ENCODE assay signal across 6 cellular contexts in genomic region chr16:88178896-88179295, GRCh38.
DNase-seq lines count a peak whose midpoint lies in the region; ATAC-seq and TF ChIP-seq lines count a peak whose summit lies in the region.
"Not testable (repeated sequence)": the region's sequence is repeated elsewhere in the genome, so short reads cannot be mapped to it uniquely, and the experiment has no call there.

No MANE protein-coding gene starts in this region.

- not testable (repeated sequence) for H3K9me3 Mint-ChIP-seq in activated B cell treated with CpG ODN at 0.5 μM for 24 hours
- H3K9me3 Mint-ChIP-seq in chondrocyte (ENCODE audit: low read depth): peaks cover 15% of the 10 kb centered on the region

- not testable (repeated sequence) for TF ChIP-seq POLR2A in spleen (IDR thresholded peaks at IDR 0.05)

- not testable (repeated sequence) for H3K27me3 ChIP-seq in spleen (replicated peaks in 1 of 7); upper lobe of right lung

- TF ChIP-seq CTCF in activated B cell treated with CpG ODN at 0.5 μM for 24 hours (IDR thresholded peaks at IDR 0.05); chondrocyte (IDR thresholded peaks at IDR 0.05); spleen (IDR thresholded peaks at IDR 0.05 in 8 of 11, conservative IDR thresholded peaks at IDR 0.05 in 3 of 11); upper lobe of right lung (IDR thresholded peaks at IDR 0.05): not testable (repeated sequence)

- H3K36me3 Mint-ChIP-seq in activated B cell treated with CpG ODN at 0.5 μM for 24 hours (ENCODE audit: low read depth); chondrocyte (ENCODE audit: low read depth): not testable (repeated sequence)

- H3K27ac Mint-ChIP-seq in activated B cell treated with CpG ODN at 0.5 μM for 24 hours; chondrocyte (ENCODE audit: unreplicated experiment): not testable (repeated sequence)

- H3K27me3 Mint-ChIP-seq in activated B cell treated with CpG ODN at 0.5 μM for 24 hours; chondrocyte (ENCODE audit: low read depth): not testable (repeated sequence)

- DNase-seq in activated B cell treated with CpG ODN at 0.5 μM for 24 hours: peak; percentile 6
- peak; percentile 41 for DNase-seq in chondrocyte (ENCODE audit: low spot score)
- DNase-seq in islet precursor cell: peak; percentile 26
- peak; percentile 45 for DNase-seq in posterior vena cava (ENCODE audit: low spot score)
- DNase-seq in spleen: peak; percentile 13
- peak; percentile 36 for DNase-seq in upper lobe of right lung

- not testable (repeated sequence) for H3K27ac ChIP-seq in spleen, upper lobe of right lung

- H3K4me1 Mint-ChIP-seq in activated B cell treated with CpG ODN at 0.5 μM for 24 hours: not testable (repeated sequence)
- H3K4me1 Mint-ChIP-seq in chondrocyte (ENCODE audit: low read depth): peaks cover 10% of the 10 kb centered on the region

- intact Hi-C loops in activated B cell treated with CpG ODN at 0.5 μM for 24 hours (cut with micrococcal nuclease); posterior vena cava (cut with DNase I); spleen (cut with DNase I; ENCODE audit: low total_unique reads); upper lobe of right lung (cut with DNase I): not testable (repeated sequence)

- H3K36me3 ChIP-seq in spleen, upper lobe of right lung: not testable (repeated sequence)

- H3K4me1 ChIP-seq in spleen, upper lobe of right lung: not testable (repeated sequence)

- not testable (repeated sequence) for H3K4me3 Mint-ChIP-seq in activated B cell treated with CpG ODN at 0.5 μM for 24 hours; chondrocyte (ENCODE audit: unreplicated experiment)

- not testable (repeated sequence) for H3K9me3 ChIP-seq in spleen, upper lobe of right lung

- not testable (repeated sequence) for ATAC-seq in activated B cell treated with CpG ODN at 0.5 μM for 24 hours (ENCODE audit: low read depth); upper lobe of right lung

- H3K4me3 ChIP-seq in spleen, upper lobe of right lung: not testable (repeated sequence)

- POLR2A ChIA-PET in activated B cell treated with CpG ODN at 0.5 μM for 24 hours (lab: Charles Lee): not testable (repeated sequence)

- WGBS in spleen, 5 donors: 65 to 86% (median 81%) methylated on average over 8 to 15 of the region's 15 CpGs

- CTCF ChIA-PET in activated B cell treated with CpG ODN at 0.5 μM for 24 hours (lab: Charles Lee): not testable (repeated sequence)
